8 cellular contexts compared by ENCODE assay signal in genomic region chr7:151851160-151851751, GRCh38. TPM values are rescaled to one million over a fixed set of nuclear protein-coding genes. Genes with fewer than 3 reads are reported as not detected.
DNase-seq lines count a peak whose midpoint lies in the region; ATAC-seq and TF ChIP-seq lines count a peak whose summit lies in the region.

No MANE protein-coding gene starts in this region.

- H3K4me1 Mint-ChIP-seq in WTC11 = 0 out of 2 replicates have a peak, but pooled peaks cover 2% of the 10 kb centered on the region
- peaks cover 22 to 38% of the 10 kb centered on the region in 2 donors for H3K4me1 Mint-ChIP-seq in stimulated activated naive B cell treated with anti-CD40 and anti-IgM and Interleukin-4, amounts not matched to agents 10 μg/mL and 1 μg/mL and 100 μg/mL, for 72 hours

- DNase-seq in WTC11 (ENCODE audit: low spot score) = peak; percentile 4
- peak; percentile 83 for DNase-seq in cardiac septum (ENCODE audit: low spot score)
- DNase-seq in stimulated activated naive B cell treated with anti-CD40 and anti-IgM and Interleukin-4, amounts not matched to agents 10 μg/mL and 1 μg/mL and 100 μg/mL, for 72 hours = peak; percentile 45
- no peak for DNase-seq in A172 (ENCODE audit: low spot score)
- DNase-seq in NCI-H2171 (lab: John Stamatoyannopoulos, UW) = no peak

- H3K9me3 Mint-ChIP-seq in WTC11 = no peaks in the 10 kb centered on the region
- H3K9me3 Mint-ChIP-seq in stimulated activated naive B cell treated with anti-CD40 and anti-IgM and Interleukin-4, amounts not matched to agents 10 μg/mL and 1 μg/mL and 100 μg/mL, for 72 hours = no peaks in the 10 kb centered on the region

- H3K36me3 Mint-ChIP-seq in WTC11 = no peaks in the 10 kb centered on the region
- H3K36me3 Mint-ChIP-seq in stimulated activated naive B cell treated with anti-CD40 and anti-IgM and Interleukin-4, amounts not matched to agents 10 μg/mL and 1 μg/mL and 100 μg/mL, for 72 hours = no peaks in the 10 kb centered on the region

- intact Hi-C loops in cardiac septum (cut with DNase I) = loop anchor here (10.0 kb wide), 1 partner anchor 66 kb away; no protein-coding TSS in a partner anchor

- no peaks in the 10 kb centered on the region for H3K27me3 Mint-ChIP-seq in WTC11 (ENCODE audit: low read depth)
- no peaks in the 10 kb centered on the region for H3K27me3 Mint-ChIP-seq in stimulated activated naive B cell treated with anti-CD40 and anti-IgM and Interleukin-4, amounts not matched to agents 10 μg/mL and 1 μg/mL and 100 μg/mL, for 72 hours

- peaks cover 36 to 68% (median 47%) of the 10 kb centered on the region in 10 experiments for H3K4me1 ChIP-seq in BLaER1 treated with 17β-estradiol and CSF1 and Interleukin-3, amounts not matched to agents 10 nM and 100 nM

- POLR2A ChIA-PET in WTC11 (lab: Charles Lee) = no interaction called here

- H3K9ac ChIP-seq in BLaER1 treated with 17β-estradiol and CSF1 and Interleukin-3, amounts not matched to agents 10 nM and 100 nM = peak overlapping the region; percentile 65 to 80 (median 75)

- H3K27ac Mint-ChIP-seq in WTC11 = no peak overlapping the region
- H3K27ac Mint-ChIP-seq in stimulated activated naive B cell treated with anti-CD40 and anti-IgM and Interleukin-4, amounts not matched to agents 10 μg/mL and 1 μg/mL and 100 μg/mL, for 72 hours = peak overlapping the region; percentile 96

- peak overlapping the region; percentile 65 to 94 (median 85) for H3K27ac ChIP-seq in BLaER1 treated with 17β-estradiol and CSF1 and Interleukin-3, amounts not matched to agents 10 nM and 100 nM

- no peak overlapping the region for H3K4me3 Mint-ChIP-seq in WTC11
- H3K4me3 Mint-ChIP-seq in stimulated activated naive B cell treated with anti-CD40 and anti-IgM and Interleukin-4, amounts not matched to agents 10 μg/mL and 1 μg/mL and 100 μg/mL, for 72 hours = peak overlapping the region; percentile 81 to 89

- H3K4me3 ChIP-seq in BLaER1 treated with 17β-estradiol and CSF1 and Interleukin-3, amounts not matched to agents 10 nM and 100 nM = peak overlapping the region; percentile 37 to 62 (median 52)

- peaks cover 0 to 6% (median 0%) of the 10 kb centered on the region in 11 experiments; a peak in 2 of 22 replicates for H4K20me1 ChIP-seq in BLaER1 treated with 17β-estradiol and CSF1 and Interleukin-3, amounts not matched to agents 10 nM and 100 nM

- no peaks in the 10 kb centered on the region for H3K27me3 ChIP-seq in BLaER1 treated with 17β-estradiol and CSF1 and Interleukin-3, amounts not matched to agents 10 nM and 100 nM

- no peak for TF ChIP-seq CTCF in WTC11 (IDR thresholded peaks at IDR 0.05)

- no peaks in the 10 kb centered on the region for H3K36me3 ChIP-seq in BLaER1 treated with 17β-estradiol and CSF1 and Interleukin-3, amounts not matched to agents 10 nM and 100 nM

- peak overlapping the region; percentile 84 to 96 (median 92) for H3K4me2 ChIP-seq in BLaER1 treated with 17β-estradiol and CSF1 and Interleukin-3, amounts not matched to agents 10 nM and 100 nM

- no peaks in the 10 kb centered on the region for H3K9me3 ChIP-seq in BLaER1 treated with 17β-estradiol and CSF1 and Interleukin-3, amounts not matched to agents 10 nM and 100 nM (replicated peaks in 1 of 11)

- CTCF ChIA-PET in WTC11 (lab: Charles Lee) = interaction anchor here (0.7 to 1.1 kb wide), 4 partner anchors 12 to 219 kb away, joined by 3 read pairs; no protein-coding TSS in a partner anchor

- ATAC-seq in HG02610 (IDR thresholded peaks at IDR 0.05; ENCODE audit: unreplicated experiment) (peak; percentile 41), WTC11 (no peak), GM19328 (IDR thresholded peaks at IDR 0.05; ENCODE audit: unreplicated experiment) (no peak)
- ATAC-seq in stimulated activated naive B cell treated with anti-CD40 and anti-IgM and Interleukin-4, amounts not matched to agents 10 μg/mL and 1 μg/mL and 100 μg/mL, for 72 hours (replicated peaks) = peak; percentile 85 to 88

TF ChIP-seq in WTC11, 78 proteins besides CTCF, POLR2A, EP300 and RAD21 (continues in another document):
- no peak for TF ChIP-seq ZNF263 (CRISPR knock-in tag; IDR thresholded peaks at IDR 0.05; ENCODE audit: low read depth)
- no peak for TF ChIP-seq ZSCAN18 (CRISPR knock-in tag; IDR thresholded peaks at IDR 0.05)
- TF ChIP-seq STAT6 (CRISPR knock-in tag; conservative IDR thresholded peaks at IDR 0.05; ENCODE audit: low read depth) = no peak
- TF ChIP-seq SOX15 (CRISPR knock-in tag; IDR thresholded peaks at IDR 0.05) = no peak
- TF ChIP-seq ESRRA (CRISPR knock-in tag; IDR thresholded peaks at IDR 0.05; ENCODE audit: borderline replicate concordance) = no peak
- TF ChIP-seq ARID4B (CRISPR knock-in tag; IDR thresholded peaks at IDR 0.05; ENCODE audit: borderline replicate concordance) = no peak
- no peak for TF ChIP-seq ELF4 (CRISPR knock-in tag; IDR thresholded peaks at IDR 0.05; ENCODE audit: low read depth)

RNA-seq across cellular contexts. Expression of gene PRKAG2, which starts 25.7 kb away (rescaled TPM):
- 14.7 to 20.3 TPM (median 17.0 TPM) in 3 replicates for total RNA-seq in WTC11 (2021)
- total RNA-seq in cardiac septum = 106 TPM
- 41.6 and 59.7 TPM in 2 replicates for total RNA-seq in A172 (2014; rRNA removed; shearing (Covaris generic))

Comparison
In these comparisons a context has a peak if more than half of its experiments do, and no peak if none do; other contexts are left out.
1. ATAC-seq: peak in HG02610 (single experiment) and stimulated activated naive B cell treated with anti-CD40 and anti-IgM and Interleukin-4, amounts not matched to agents 10 μg/mL and 1 μg/mL and 100 μg/mL, for 72 hours (2 of 2); none in WTC11 (single experiment) and GM19328 (single experiment).
2. DNase-seq: peak in WTC11 (single experiment), cardiac septum (single experiment) and stimulated activated naive B cell treated with anti-CD40 and anti-IgM and Interleukin-4, amounts not matched to agents 10 μg/mL and 1 μg/mL and 100 μg/mL, for 72 hours (single experiment); none in A172 (single experiment) and NCI-H2171 (single experiment).